8 cellular contexts compared by ENCODE assay signal in genomic region chr7:66099232-66099550, GRCh38. TPM values are rescaled to one million over a fixed set of nuclear protein-coding genes. Genes with fewer than 3 reads are reported as not detected.
DNase-seq lines count a peak whose midpoint lies in the region; ATAC-seq and TF ChIP-seq lines count a peak whose summit lies in the region.

No MANE protein-coding gene starts in this region.

- TF ChIP-seq POLR2A in gastrocnemius medialis (IDR thresholded peaks at IDR 0.05) = no peak

- no peaks in the 10 kb centered on the region for H3K36me3 ChIP-seq in OCI-LY3 (replicated peaks; ENCODE audit: low read depth, low read length)
- H3K36me3 ChIP-seq in effector memory CD4-positive, alpha-beta T cell (ENCODE audit: control insufficient read depth, insufficient read depth, low read length) = no peaks in the 10 kb centered on the region
- H3K36me3 ChIP-seq in osteoblast (ENCODE audit: insufficient read depth, low read length) = no peaks in the 10 kb centered on the region
- no peaks in the 10 kb centered on the region for H3K36me3 ChIP-seq in gastrocnemius medialis

- peak overlapping the region; percentile 88 for H3K4me2 ChIP-seq in OCI-LY3 (ENCODE audit: low read length)
- no peak overlapping the region for H3K4me2 ChIP-seq in osteoblast (ENCODE audit: insufficient read depth, low read length)

- H2AFZ ChIP-seq in OCI-LY3 (ENCODE audit: low read depth, low read length) (no peak overlapping the region), osteoblast (ENCODE audit: low read length) (no peak overlapping the region)

- in situ Hi-C loops in gastrocnemius medialis (cut with MboI; ENCODE audit: low sequenced_read_pairs in 4 of 4) = no loop called here

- H3K27me3 ChIP-seq in OCI-LY3 (ENCODE audit: low read depth, low read length) = no peaks in the 10 kb centered on the region
- H3K27me3 ChIP-seq in effector memory CD4-positive, alpha-beta T cell (replicated peaks; ENCODE audit: control insufficient read depth, insufficient read depth, low read length, poor library complexity, severe bottlenecking) = no peaks in the 10 kb centered on the region
- no peaks in the 10 kb centered on the region for H3K27me3 ChIP-seq in osteoblast (ENCODE audit: insufficient read depth, low read length)
- no peaks in the 10 kb centered on the region for H3K27me3 ChIP-seq in gastrocnemius medialis

- no peak overlapping the region for H3K9ac ChIP-seq in OCI-LY3 (ENCODE audit: low read length)

- ATAC-seq in gastrocnemius medialis (no peak), HG03565 (IDR thresholded peaks at IDR 0.05; ENCODE audit: unreplicated experiment) (no peak)

- H3K79me2 ChIP-seq in OCI-LY3 (ENCODE audit: low read length) (no peaks in the 10 kb centered on the region), osteoblast (ENCODE audit: insufficient read depth, low read length) (no peaks in the 10 kb centered on the region)

- no peak for TF ChIP-seq CTCF in C4-2B (conservative IDR thresholded peaks at IDR 0.05)
- no peak for TF ChIP-seq CTCF in OCI-LY3 (IDR thresholded peaks at IDR 0.05; ENCODE audit: low read depth, low read length)
- TF ChIP-seq CTCF in osteoblast (IDR thresholded peaks at IDR 0.05; ENCODE audit: extremely low read depth, low read depth, low read length) = no peak
- no peak for TF ChIP-seq CTCF in gastrocnemius medialis (IDR thresholded peaks at IDR 0.05 in 4 of 5, conservative IDR thresholded peaks at IDR 0.05 in 1 of 5)

- intact Hi-C loops in gastrocnemius medialis (cut with DNase I; ENCODE audit: low total_unique reads) = no loop called here

- DNase-seq in effector memory CD4-positive, alpha-beta T cell = no peak
- DNase-seq in osteoblast (ENCODE audit: insufficient read length, low spot score, missing footprints) = no peak
- no peak for DNase-seq in COR-L47 (lab: John Stamatoyannopoulos, UW)
- no peak for DNase-seq in gastrocnemius medialis
- no peak for DNase-seq in 8988T

- peak overlapping the region; percentile 94 for H3K27ac ChIP-seq in C4-2B
- no peak overlapping the region for H3K27ac ChIP-seq in OCI-LY3 (ENCODE audit: low read length)
- H3K27ac ChIP-seq in effector memory CD4-positive, alpha-beta T cell (ENCODE audit: insufficient read depth, low read length, poor library complexity, severe bottlenecking) = peak overlapping the region; percentile 42
- no peak overlapping the region for H3K27ac ChIP-seq in osteoblast (ENCODE audit: low read depth, low read length)
- no peak overlapping the region for H3K27ac ChIP-seq in gastrocnemius medialis

- H3K9me3 ChIP-seq in OCI-LY3 (ENCODE audit: insufficient read depth, low read length) (no peaks in the 10 kb centered on the region), osteoblast (ENCODE audit: low read depth, low read length) (no peaks in the 10 kb centered on the region), gastrocnemius medialis (no peaks in the 10 kb centered on the region)
- H3K9me3 ChIP-seq in effector memory CD4-positive, alpha-beta T cell (ENCODE audit: control insufficient read depth, low read length) = no peaks in the 10 kb centered on the region

- H3K4me3 ChIP-seq in OCI-LY3 (ENCODE audit: low read length) (peak overlapping the region; percentile 75), osteoblast (ENCODE audit: insufficient read depth, low read length) (peak overlapping the region; percentile 60), gastrocnemius medialis (no peak overlapping the region)
- H3K4me3 ChIP-seq in effector memory CD4-positive, alpha-beta T cell (ENCODE audit: insufficient read depth, low read depth, low read length, poor library complexity, severe bottlenecking) = no peak overlapping the region

- H4K20me1 ChIP-seq in OCI-LY3 (ENCODE audit: insufficient read depth, low read length) (no peaks in the 10 kb centered on the region), osteoblast (ENCODE audit: insufficient read depth, low read length) (no peaks in the 10 kb centered on the region)

- peaks cover 8% of the 10 kb centered on the region for H3K4me1 ChIP-seq in OCI-LY3 (ENCODE audit: low read length)
- peaks cover 3% of the 10 kb centered on the region for H3K4me1 ChIP-seq in effector memory CD4-positive, alpha-beta T cell (ENCODE audit: control insufficient read depth, insufficient read depth, low read length, poor library complexity, severe bottlenecking)
- peaks cover 6% of the 10 kb centered on the region for H3K4me1 ChIP-seq in osteoblast (ENCODE audit: insufficient read depth, low read length)
- H3K4me1 ChIP-seq in gastrocnemius medialis = no peaks in the 10 kb centered on the region

RNA-seq across cellular contexts. Expression of gene CRCP, which starts 15.5 kb away (rescaled TPM):
- total RNA-seq in osteoblast = 36.8 and 44.9 TPM in 2 replicates
- total RNA-seq in gastrocnemius medialis = 10 to 100 TPM; 19.2 to 21.3 (median 20.4) TPM

RNA-seq across cellular contexts. Expression of gene ASL, which starts 23.6 kb away (rescaled TPM):
- 52.2 and 53.6 TPM in 2 replicates for total RNA-seq in osteoblast
- 1 to 10 TPM; 2.5 to 8.7 (median 4.9) TPM for total RNA-seq in gastrocnemius medialis

Comparison
In these comparisons a context has a peak if more than half of its experiments do, and no peak if none do; other contexts are left out.
1. H3K27ac ChIP-seq: peak in C4-2B (single experiment) and effector memory CD4-positive, alpha-beta T cell (single experiment); none in OCI-LY3 (single experiment), osteoblast (single experiment) and gastrocnemius medialis (0 of 4).
2. H3K4me3 ChIP-seq: peak in OCI-LY3 (single experiment) and osteoblast (single experiment); none in effector memory CD4-positive, alpha-beta T cell (single experiment) and gastrocnemius medialis (0 of 4).